Comparison of ENCODE assay signal across 8 cellular contexts in genomic region chr22:30667092-30667485, GRCh38. TPM values are rescaled to one million over a fixed set of nuclear protein-coding genes. Genes with fewer than 3 reads are reported as not detected.
DNase-seq lines count a peak whose midpoint lies in the region; ATAC-seq and TF ChIP-seq lines count a peak whose summit lies in the region.

No MANE protein-coding gene starts in this region.

- H3K4me3 ChIP-seq in HL-60 (replicated peaks; ENCODE audit: insufficient read depth, low read length), result peak overlapping the region; percentile 93
- peak overlapping the region; percentile 83 for H3K4me3 ChIP-seq in astrocyte of the cerebellum (ENCODE audit: low read depth, low read length)
- H3K4me3 ChIP-seq in lower lobe of right lung, result peak overlapping the region; percentile 93
- H3K4me3 ChIP-seq in transverse colon, result peak overlapping the region; percentile 49 to 71 (median 54)

- H3K27me3 ChIP-seq in HL-60 (ENCODE audit: insufficient read depth, poor library complexity, severe bottlenecking) (peaks cover 3% of the 10 kb centered on the region), lower lobe of right lung (ENCODE audit: low read depth) (no peaks in the 10 kb centered on the region), transverse colon (no peaks in the 10 kb centered on the region)

- TF ChIP-seq EP300 in transverse colon (IDR thresholded peaks at IDR 0.05; ENCODE audit: low read depth), result no peak

- DNase-seq in HL-60 (ENCODE audit: low read depth in 1 of 2, low spot score in 1 of 2) (no peak), astrocyte of the cerebellum (ENCODE audit: low read depth) (no peak), lower lobe of right lung (no peak), transverse colon (peak; percentile 76), NCI-H2029 (lab: John Stamatoyannopoulos, UW) (no peak)

- H3K27ac ChIP-seq in C4-2B, result peak overlapping the region; percentile 49; the same call in 1 of the 2 replicates
- no peak overlapping the region for H3K27ac ChIP-seq in HL-60 (replicated peaks)
- H3K27ac ChIP-seq in lower lobe of right lung, result peak overlapping the region; percentile 78
- H3K27ac ChIP-seq in transverse colon, result peak overlapping the region; percentile 83 to 92 (median 88)

- TF ChIP-seq CTCF in C4-2B (conservative IDR thresholded peaks at IDR 0.05) (no peak), HL-60 (IDR thresholded peaks at IDR 0.05; ENCODE audit: insufficient read depth, low read length) (no peak), astrocyte of the cerebellum (IDR thresholded peaks at IDR 0.05; ENCODE audit: low read depth, low read length, missing control alignments) (no peak), lower lobe of right lung (IDR thresholded peaks at IDR 0.05) (no peak), transverse colon (IDR thresholded peaks at IDR 0.05) (no peak)

- TF ChIP-seq POLR2A in transverse colon (IDR thresholded peaks at IDR 0.05), result peak; percentile 51

- intact Hi-C loops in lower lobe of right lung (cut with DNase I) (no loop called here), transverse colon (cut with DNase I; ENCODE audit: low total_unique reads) (no loop called here)

- H3K36me3 ChIP-seq in lower lobe of right lung (peaks cover 19% of the 10 kb centered on the region), transverse colon (peaks cover 0 to 7% (median 0%) of the 10 kb centered on the region in 4 donors)

- WGBS in transverse colon (ENCODE audit: low coverage in 1 of 2), 2 donors, result 1 to 2% methylated on average over 13 to 17 of the region's 17 CpGs

- in situ Hi-C loops in astrocyte of the cerebellum (cut with HindIII; ENCODE audit: low sequenced_read_pairs), result no loop called here
- in situ Hi-C loops in transverse colon (cut with MboI; ENCODE audit: low pct_ligation_motif_present in 1 of 4, low pct_unique_long_range_greater_than_20kb in 1 of 4, low sequenced_read_pairs in 3 of 4), result no loop called here

- ATAC-seq in lower lobe of right lung (peak in 1 of 2 donors; percentile 1), HG02870 (IDR thresholded peaks at IDR 0.05; ENCODE audit: unreplicated experiment) (no peak), HG03135 (IDR thresholded peaks at IDR 0.05; ENCODE audit: unreplicated experiment) (no peak)

- H3K4me1 ChIP-seq in lower lobe of right lung, result peaks cover 18% of the 10 kb centered on the region
- H3K4me1 ChIP-seq in transverse colon, result peaks cover 4 to 36% (median 29%) of the 10 kb centered on the region in 4 donors

- H3K9me3 ChIP-seq in lower lobe of right lung (no peaks in the 10 kb centered on the region), transverse colon (no peaks in the 10 kb centered on the region)

RNA-seq across cellular contexts. Expression of gene DUSP18, which starts 0.6 kb away (rescaled TPM):
- 21.5 TPM for total RNA-seq in lower lobe of right lung
- 10 to 100 TPM; 13.7 to 38.2 (median 29.8) TPM for total RNA-seq in transverse colon

RNA-seq across cellular contexts. Expression of gene OSBP2, which starts 27.6 kb away (rescaled TPM):
- total RNA-seq in lower lobe of right lung (3.1 TPM), transverse colon (1 to 10 TPM in 3 of 4 donors, under 1 TPM in 1; 0.60 to 7.5 (median 4.3) TPM)

RNA-seq across cellular contexts. Expression of gene SLC35E4, which starts 31.5 kb away (rescaled TPM):
- total RNA-seq in lower lobe of right lung (3.1 TPM), transverse colon (10 to 100 TPM in 3 of 4 donors, 1 to 10 TPM in 1; 6.4 to 21.3 (median 15.7) TPM)
